ENCODE assay signal across 7 cellular contexts in the genomic region with DNA sequence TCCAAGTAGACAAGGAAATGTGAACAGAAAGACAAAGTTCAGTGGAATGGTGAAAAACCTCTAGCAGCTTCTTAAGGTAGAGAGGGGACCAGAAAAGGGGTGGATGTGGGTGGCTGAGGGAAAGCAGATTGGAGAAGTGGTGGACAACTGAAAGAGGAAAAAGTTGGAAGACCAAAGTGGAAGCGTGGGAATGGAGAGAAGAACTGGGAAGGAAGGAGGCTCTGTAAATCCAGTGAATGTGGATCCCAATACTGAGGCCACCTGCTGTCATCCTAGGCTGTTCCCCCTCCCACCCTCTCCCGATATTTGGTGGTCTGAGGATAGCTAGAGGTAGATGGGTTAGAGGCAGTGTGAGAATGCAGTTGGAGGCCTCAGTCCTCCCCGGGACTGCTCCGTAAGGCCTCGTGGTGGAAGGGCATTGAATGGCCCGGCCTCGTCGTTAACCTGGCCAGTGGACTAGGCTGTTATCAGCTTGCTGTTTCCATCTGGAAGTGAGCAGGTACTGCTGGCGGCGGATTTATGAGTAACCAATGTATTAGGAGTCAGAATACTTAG. TPM values are rescaled to one million over a fixed set of nuclear protein-coding genes. Genes with fewer than 3 reads are reported as not detected.
DNase-seq lines count a peak whose midpoint lies in the region; ATAC-seq, FAIRE-seq and TF ChIP-seq lines count a peak whose summit lies in the region.

No MANE protein-coding gene starts in this region.

- no TSS peak for BruUV-seq in HCT116 (replicated peaks; lab: Mats Ljungman, UMichigan)

- H3K27me3 Mint-ChIP-seq in endodermal cell (ENCODE audit: insufficient read depth) (no peaks in the 10 kb centered on the region), naive B cell (no peaks in the 10 kb centered on the region)

- peak overlapping the region; percentile 81 for H3K9ac ChIP-seq in HCT116 (ENCODE audit: low read length)
- peak overlapping the region; percentile 80 for H3K9ac ChIP-seq in endodermal cell (ENCODE audit: extremely low read depth, low read length, poor library complexity, severe bottlenecking)

- peaks cover 10% of the 10 kb centered on the region for H3K36me3 Mint-ChIP-seq in endodermal cell (ENCODE audit: low read depth)
- H3K36me3 Mint-ChIP-seq in naive B cell, result no peaks in the 10 kb centered on the region

- H3K4me1 ChIP-seq in HCT116 (ENCODE audit: control insufficient read depth in 1 of 2, insufficient read depth in 2 of 2, low read length in 2 of 2), result peaks cover 6 to 18% of the 10 kb centered on the region in 2 experiments; a peak in 3 of 4 replicates
- peaks cover 4% of the 10 kb centered on the region for H3K4me1 ChIP-seq in endodermal cell (ENCODE audit: control insufficient read depth, insufficient read depth, low read length)

- H3K79me2 ChIP-seq in HCT116 (ENCODE audit: insufficient read depth, low read length), result no peaks in the 10 kb centered on the region

- TF ChIP-seq RAD21 in HCT116 (IDR thresholded peaks at IDR 0.05; ENCODE audit: low read depth), result no peak

- no peak overlapping the region for H2AFZ ChIP-seq in HCT116 (ENCODE audit: low read depth, low read length, poor library complexity, severe bottlenecking)

- TF ChIP-seq CTCF in HCT116 (IDR thresholded peaks at IDR 0.05 in 2 of 3, conservative IDR thresholded peaks at IDR 0.05 in 1 of 3; ENCODE audit: borderline replicate concordance in 1 of 3, insufficient read depth in 1 of 3, low read depth in 2 of 3, low read length in 2 of 3), result no peak
- peak; percentile 34 for TF ChIP-seq CTCF in endodermal cell (conservative IDR thresholded peaks at IDR 0.05)

- 35 to 42% methylated on average over 7 of the region's 10 CpGs for WGBS in endodermal cell (ENCODE audit: insufficient coverage in 1 of 2, insufficient read length in 1 of 2), 2 experiments

- H3K9me3 Mint-ChIP-seq in endodermal cell (no peaks in the 10 kb centered on the region), naive B cell (no peaks in the 10 kb centered on the region)

- H3K36me3 ChIP-seq in HCT116 (ENCODE audit: control insufficient read depth in 1 of 2, insufficient read depth in 2 of 2, low read length in 2 of 2) (no peaks in the 10 kb centered on the region), endodermal cell (ENCODE audit: control insufficient read depth, insufficient read depth, low read length) (no peaks in the 10 kb centered on the region)

- intact Hi-C loops in HCT116 (cut with micrococcal nuclease), result loop anchor here (10.0 kb wide), 1 partner anchor 134 kb away; the partner anchor contains the start of gene CSRNP2

- H3K4me2 ChIP-seq in HCT116 (ENCODE audit: low read length), result peak overlapping the region; percentile 90

- H3K27ac Mint-ChIP-seq in endodermal cell (peak overlapping the region; percentile 94), naive B cell (peak overlapping the region; percentile 90 to 99 (median 95))

- H3K4me1 Mint-ChIP-seq in endodermal cell (peaks cover 12% of the 10 kb centered on the region), naive B cell (peaks cover 12 to 25% (median 24%) of the 10 kb centered on the region in 3 donors)

- H3K9me3 ChIP-seq in HCT116 (ENCODE audit: control insufficient read depth in 1 of 2, insufficient read depth in 1 of 2, low read depth in 1 of 2, low read length in 2 of 2) (no peaks in the 10 kb centered on the region), endodermal cell (ENCODE audit: control insufficient read depth, low read length) (no peaks in the 10 kb centered on the region)

- H3K27me3 ChIP-seq in HCT116 (ENCODE audit: insufficient read depth, low read length) (no peaks in the 10 kb centered on the region), endodermal cell (ENCODE audit: control insufficient read depth, insufficient read depth, low read length, poor library complexity, severe bottlenecking) (no peaks in the 10 kb centered on the region)

- H3K27ac ChIP-seq in HCT116 (ENCODE audit: low read depth, low read length) (peak overlapping the region; percentile 20), endodermal cell (ENCODE audit: low read depth, low read length) (peak overlapping the region; percentile 38)

- DNase-seq in HCT116 (ENCODE audit: low read depth, low spot score) (no peak), RKO (ENCODE audit: low spot score) (peak; percentile 71), endodermal cell (peak; percentile 83), naive B cell (no peak), HTR-8/SVneo (ENCODE audit: insufficient read length, low spot score) (no peak), H4 (ENCODE audit: low spot score) (no peak)

- CTCF ChIA-PET in HCT116 (lab: Charles Lee), result interaction anchor here (1.6 to 1.9 kb wide), 6 partner anchors 12 to 453 kb away, joined by 3 to 10 read pairs (median 6); partner anchors contain the start of gene DAZAP2

- no peak for TF ChIP-seq POLR2A in HCT116 (IDR thresholded peaks at IDR 0.05; ENCODE audit: borderline replicate concordance, extremely low read depth, insufficient read depth, insufficient read length)

- H3K9me2 ChIP-seq in HCT116 (ENCODE audit: insufficient read depth), result no peaks in the 10 kb centered on the region

- POLR2A ChIA-PET in HCT116 (lab: Charles Lee), result interaction anchor here (1.2 to 2.4 kb wide), 4 partner anchors 12 to 136 kb away, joined by 3 to 16 read pairs (median 10); partner anchors contain the start of genes CSRNP2, DAZAP2 and SMAGP

- H3K4me3 Mint-ChIP-seq in endodermal cell (peak overlapping the region; percentile 75), naive B cell (peak overlapping the region; percentile 86 to 97 (median 95))

- peak overlapping the region; percentile 62 to 64 for H3K4me3 ChIP-seq in HCT116 (replicated peaks in 1 of 2; ENCODE audit: low read depth in 1 of 2, low read length in 2 of 2)
- peak overlapping the region; percentile 84 for H3K4me3 ChIP-seq in endodermal cell (ENCODE audit: low read length)

- no peak for FAIRE-seq in HTR-8/SVneo (lab: Jason Lieb, UNC)

- RAD21 ChIA-PET in HCT116 (lab: Charles Lee; ENCODE audit: low non-redundant PET in 1 of 2, low total read pairs in 2 of 2, uncharacterized antibody in 2 of 2, unreplicated experiment in 2 of 2), result interaction anchor here (0.6 to 1.3 kb wide), 2 partner anchors 20 kb away, joined by 4 to 6 read pairs; partner anchors contain the start of gene DAZAP2 (in 1 of the 2)

- no peaks in the 10 kb centered on the region for H4K20me1 ChIP-seq in HCT116 (ENCODE audit: insufficient read depth)

- ATAC-seq in HCT116, result peak; percentile 8; the same call in 1 of the 2 replicates
- ATAC-seq in naive B cell (ENCODE audit: low read depth in 2 of 2), result no peak
- ATAC-seq in GM21737 (IDR thresholded peaks at IDR 0.05; ENCODE audit: unreplicated experiment), result no peak

TF ChIP-seq in HCT116, 20 proteins besides CTCF, POLR2A, EP300 and RAD21:
- TF ChIP-seq CBX3 (IDR thresholded peaks at IDR 0.05; ENCODE audit: low read depth), result no peak
- no peak for TF ChIP-seq CEBPB (IDR thresholded peaks at IDR 0.05; ENCODE audit: low read depth)
TF ChIP-seq in HCT116: peak in this region for 0.

RNA-seq across cellular contexts. Expression of gene POU6F1, which starts 0.8 kb away (rescaled TPM):
- total RNA-seq in HCT116 (2021; ENCODE audit: unreplicated experiment), result 6.4 TPM
- 4.8 TPM in 2 replicates for polyA plus RNA-seq in HCT116 (2012)
- total RNA-seq in endodermal cell, result 10 to 100 TPM; 11.4 to 16.4 TPM
- polyA plus RNA-seq in endodermal cell (2013, experiment 1 of 2), result 8.0 TPM
- polyA plus RNA-seq in endodermal cell (2013, experiment 2 of 2), result 5.8 TPM
- polyA plus RNA-seq in naive B cell (ENCODE audit: low read depth in 6 of 6), result 1 to 10 TPM in 5 of 6 donors, not detected in 1; 1.1 to 3.4 (median 1.7) TPM
- 2.9 and 24.5 TPM in 2 replicates for total RNA-seq in H4 (2014; rRNA removed; shearing (Covaris generic))

RNA-seq across cellular contexts. Expression of gene DAZAP2, which starts 19.9 kb away (rescaled TPM):
- total RNA-seq in HCT116 (2021; ENCODE audit: unreplicated experiment) (157 TPM), endodermal cell (10 to 100 TPM; 31.5 to 42.7 TPM)
- 300 and 308 TPM in 2 replicates for polyA plus RNA-seq in HCT116 (2012)
- polyA plus RNA-seq in endodermal cell (2013, experiment 1 of 2), result 141 TPM
- 131 TPM for polyA plus RNA-seq in endodermal cell (2013, experiment 2 of 2)
- 1,000 to 10,000 TPM; 1,454 to 3,149 (median 1,632) TPM for polyA plus RNA-seq in naive B cell (ENCODE audit: low read depth in 6 of 6)
- total RNA-seq in H4 (2014; rRNA removed; shearing (Covaris generic)), result 270 and 319 TPM in 2 replicates

RNA-seq across cellular contexts. Expression of gene TFCP2, which starts 45.7 kb away (rescaled TPM):
- total RNA-seq in HCT116 (2021; ENCODE audit: unreplicated experiment) (31.6 TPM), endodermal cell (10 to 100 TPM; 44.1 to 47.2 TPM)
- polyA plus RNA-seq in HCT116 (2012), result 14.8 and 18.5 TPM in 2 replicates
- polyA plus RNA-seq in endodermal cell (2013, experiment 1 of 2), result 36.5 TPM
- polyA plus RNA-seq in endodermal cell (2013, experiment 2 of 2), result 37.0 TPM
- polyA plus RNA-seq in naive B cell (ENCODE audit: low read depth in 6 of 6), result 10 to 100 TPM in 5 of 6 donors, 1 to 10 TPM in 1; 9.7 to 14.0 (median 13.1) TPM
- 4.7 and 6.5 TPM in 2 replicates for total RNA-seq in H4 (2014; rRNA removed; shearing (Covaris generic))

RNA-seq across cellular contexts. Expression of gene SMAGP, which starts 51.5 kb away (rescaled TPM):
- total RNA-seq in HCT116 (2021; ENCODE audit: unreplicated experiment), result 39.9 TPM
- 59.9 and 72.7 TPM in 2 replicates for polyA plus RNA-seq in HCT116 (2012)
- total RNA-seq in endodermal cell, result 10 to 100 TPM; 43.5 to 61.2 TPM
- 8.6 TPM for polyA plus RNA-seq in endodermal cell (2013, experiment 1 of 2)
- 10.3 TPM for polyA plus RNA-seq in endodermal cell (2013, experiment 2 of 2)
- polyA plus RNA-seq in naive B cell (ENCODE audit: low read depth in 6 of 6), result 10 to 100 TPM; 26.8 to 55.3 (median 41.1) TPM
- 6.3 and 13.8 TPM in 2 replicates for total RNA-seq in H4 (2014; rRNA removed; shearing (Covaris generic))

Comparison
In these comparisons a context has a peak if more than half of its experiments do, and no peak if none do; other contexts are left out.
1. DNase-seq: peak in RKO (single experiment) and endodermal cell (single experiment); none in HCT116 (single experiment), naive B cell (single experiment), HTR-8/SVneo (single experiment) and H4 (single experiment).